7 cellular contexts compared by ENCODE assay signal in genomic region chr11:96389604-96390402, GRCh38. TPM values are rescaled to one million over a fixed set of nuclear protein-coding genes. Genes with fewer than 3 reads are reported as not detected.
DNase-seq lines count a peak whose midpoint lies in the region; ATAC-seq and TF ChIP-seq lines count a peak whose summit lies in the region.

Gene CCDC82 (minus strand): TSS chr11:96389912. CDS start chr11:96384747, 5,165 bp downstream.
Gene JRKL (plus strand): TSS chr11:96390013. CDS start chr11:96390650, 637 bp downstream.

- no peak for TF ChIP-seq CTCF in astrocyte of the spinal cord (IDR thresholded peaks at IDR 0.05; ENCODE audit: low read depth, low read length)

- intact Hi-C loops in sciatic nerve (cut with DNase I), result no loop called here

- DNase-seq in NCI-H2029 treated with DMSO at 0.1 percent for 48 hours (lab: John Stamatoyannopoulos, UW) (peak; percentile 65), T1000 (lab: John Stamatoyannopoulos, UW) (peak; percentile 78), astrocyte of the spinal cord (ENCODE audit: low read depth, low spot score) (peak; percentile 97), iPS DF 19.7 (ENCODE audit: low read depth, low spot score) (peak; percentile 64), sciatic nerve (ENCODE audit: low spot score) (peak; percentile 98)

- in situ Hi-C loops in astrocyte of the spinal cord (cut with HindIII; ENCODE audit: low sequenced_read_pairs), result loop anchor here (25.0 kb wide), 1 partner anchor 553 kb away; no protein-coding TSS in a partner anchor

- peak within 1 kb of the TSS; percentile 89 for H3K4me3 ChIP-seq in astrocyte of the spinal cord (ENCODE audit: low read depth, low read length)

- peak; percentile 94 for ATAC-seq in GM18511 (IDR thresholded peaks at IDR 0.05; ENCODE audit: unreplicated experiment)
- peak; percentile 91 for ATAC-seq in HG03025 (IDR thresholded peaks at IDR 0.05; ENCODE audit: low FRiP score, unreplicated experiment)
- ATAC-seq in sciatic nerve, result peak; percentile 100

RNA-seq across cellular contexts. Expression of gene CCDC82, which starts in this region (rescaled TPM):
- 46.9 TPM for total RNA-seq in sciatic nerve

RNA-seq across cellular contexts. Expression of gene JRKL, which starts in this region (rescaled TPM):
- 13.4 TPM for total RNA-seq in sciatic nerve

Comparison
In these comparisons a context has a peak if more than half of its experiments do, and no peak if none do; other contexts are left out.
1. Peak in every context shown above with its lines: DNase-seq, ATAC-seq and H3K4me3 ChIP-seq.